In the genomic region with DNA sequence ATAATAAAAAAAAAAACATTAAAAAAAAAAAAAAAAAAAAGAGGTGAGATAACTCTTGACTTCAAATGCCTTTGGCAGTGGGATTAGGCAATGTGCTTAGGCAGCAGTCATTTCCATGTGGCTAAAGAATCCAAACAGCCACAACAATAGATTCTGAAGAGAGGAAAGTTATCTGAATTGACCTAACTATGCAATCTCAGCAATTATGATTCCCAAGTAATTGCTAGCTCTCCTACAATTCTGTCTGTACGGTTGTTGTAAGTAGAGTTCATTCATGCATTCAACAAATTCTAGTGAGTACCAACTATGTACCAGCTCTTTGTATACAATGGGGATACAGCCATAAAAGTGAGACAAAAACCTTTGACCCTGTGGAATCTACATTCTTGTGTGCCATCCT, we compare ENCODE assay signal across 9 cellular contexts. TPM values are rescaled to one million over a fixed set of nuclear protein-coding genes. Genes with fewer than 3 reads are reported as not detected.
"Had no signal": no experiment of that assay in that cellular context is flagged by ENCODE, and none has a peak within 500 bp of the region (broad histone marks: within the 10 kb centered on the region; RNA-seq: fewer than 3 reads in every experiment).

No MANE protein-coding gene starts in this region.

- H2AFZ ChIP-seq: GM23338 had no signal

- H3K27ac ChIP-seq: HL-60 had no signal

- H3K4me2 ChIP-seq: GM23338 had no signal

- H3K4me3 ChIP-seq: GM23338 had no signal

- FAIRE-seq: H1, H54 had no signal

- DNase-seq: H9, HCEC 1CT, KG1 had no signal

- ATAC-seq: GM23338 had no signal

RNA-seq across cellular contexts. Expression of a gene that starts 3.6 kb away (rescaled TPM):
- total RNA-seq: H1, H9, HT1080 had no signal
- polyA plus RNA-seq: IgD-negative memory B cell had no signal
